1 cellular context compared by ENCODE assay signal in genomic region chr15:81298606-81299005, GRCh38.
TF ChIP-seq lines count a peak whose summit lies in the region.

No MANE protein-coding gene starts in this region.

TF ChIP-seq in HepG2, 621 proteins besides CTCF, POLR2A, EP300 and RAD21 (continued from another document):
- TF ChIP-seq, protein P1, sequence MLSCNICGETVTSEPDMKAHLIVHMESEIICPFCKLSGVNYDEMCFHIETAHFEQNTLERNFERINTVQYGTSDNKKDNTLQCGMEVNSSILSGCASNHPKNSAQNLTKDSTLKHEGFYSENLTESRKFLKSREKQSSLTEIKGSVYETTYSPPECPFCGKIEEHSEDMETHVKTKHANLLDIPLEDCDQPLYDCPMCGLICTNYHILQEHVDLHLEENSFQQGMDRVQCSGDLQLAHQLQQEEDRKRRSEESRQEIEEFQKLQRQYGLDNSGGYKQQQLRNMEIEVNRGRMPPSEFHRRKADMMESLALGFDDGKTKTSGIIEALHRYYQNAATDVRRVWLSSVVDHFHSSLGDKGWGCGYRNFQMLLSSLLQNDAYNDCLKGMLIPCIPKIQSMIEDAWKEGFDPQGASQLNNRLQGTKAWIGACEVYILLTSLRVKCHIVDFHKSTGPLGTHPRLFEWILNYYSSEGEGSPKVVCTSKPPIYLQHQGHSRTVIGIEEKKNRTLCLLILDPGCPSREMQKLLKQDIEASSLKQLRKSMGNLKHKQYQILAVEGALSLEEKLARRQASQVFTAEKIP (CRISPR knock-in tag; IDR thresholded peaks at IDR 0.05; ENCODE audit: borderline replicate concordance), result no peak
- no peak for TF ChIP-seq MED13 (CRISPR knock-in tag; IDR thresholded peaks at IDR 0.05)
- no peak for TF ChIP-seq PAWR (CRISPR knock-in tag; IDR thresholded peaks at IDR 0.05; ENCODE audit: borderline replicate concordance)
- no peak for TF ChIP-seq PRMT3 (CRISPR knock-in tag; IDR thresholded peaks at IDR 0.05; ENCODE audit: borderline replicate concordance, low read depth)
- TF ChIP-seq NR3C1 (CRISPR knock-in tag; IDR thresholded peaks at IDR 0.05), result no peak
- TF ChIP-seq BRCA1 (CRISPR knock-in tag; IDR thresholded peaks at IDR 0.05), result no peak
